ENCODE assay signal across 18 cellular contexts in the genomic region with DNA sequence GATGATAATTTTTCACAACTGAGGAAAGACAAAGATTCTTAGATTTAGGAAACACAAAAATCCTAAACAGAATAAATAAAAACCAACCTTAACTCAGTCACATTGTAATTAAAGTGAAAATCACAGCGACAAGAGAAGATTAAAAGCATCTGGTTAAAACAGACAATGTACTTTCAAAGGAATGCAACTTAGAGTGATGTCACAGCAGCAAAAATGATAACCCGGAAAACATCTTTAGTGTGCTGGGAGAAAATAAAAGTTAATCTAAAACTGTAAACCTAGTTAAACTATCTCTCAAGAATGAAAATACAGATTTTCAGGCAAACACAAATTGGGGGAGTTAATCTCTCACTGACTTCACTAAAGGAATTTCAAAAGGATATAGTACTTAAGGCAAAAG.
A peak's percentile ranks its signal among the peaks of the same experiment; 100 is the strongest.
DNase-seq lines count a peak whose midpoint lies in the region; ATAC-seq, FAIRE-seq and TF ChIP-seq lines count a peak whose summit lies in the region.
"Had no signal": no experiment of that assay in that cellular context is flagged by ENCODE, and none has a peak within 500 bp of the region (broad histone marks: within the 10 kb centered on the region; RNA-seq: fewer than 3 reads in every experiment).

No MANE protein-coding gene starts in this region.

- H3K4me1 ChIP-seq in mesenchymal stem cell (ENCODE audit: control insufficient read depth, insufficient read depth, low read depth, low read length): no peaks in the 10 kb centered on the region

- H2BK12ac ChIP-seq in mesenchymal stem cell (ENCODE audit: low read length in 2 of 2): no peak overlapping the region

- no peak overlapping the region for H3K4me2 ChIP-seq in mesenchymal stem cell (ENCODE audit: low read length, poor library complexity, severe bottlenecking)
- H3K4me2 ChIP-seq: PC-9 had no signal

- H3K27ac ChIP-seq in mesenchymal stem cell (ENCODE audit: low read length, poor library complexity, severe bottlenecking): no peak overlapping the region
- H3K27ac ChIP-seq: PC-9 had no signal

- peak overlapping the region; percentile 75 for H3K9ac ChIP-seq in mesenchymal stem cell (ENCODE audit: low read length)

- no peak for FAIRE-seq in frontal cortex (lab: Jason Lieb, UNC)
- FAIRE-seq: GM12878 had no signal

- H3K4ac ChIP-seq in mesenchymal stem cell (ENCODE audit: low read depth in 1 of 2, low read length in 2 of 2): no peak overlapping the region

- H2BK120ac ChIP-seq in mesenchymal stem cell (ENCODE audit: low read depth, low read length): no peak overlapping the region

- no peaks in the 10 kb centered on the region for H3K9me3 ChIP-seq in mesenchymal stem cell (ENCODE audit: control insufficient read depth, low read length)

- ATAC-seq in SK-N-SH treated with all-trans-retinoic acid at 6 μM for 48 hours: peak; percentile 64
- ATAC-seq in GM19397 (IDR thresholded peaks at IDR 0.05; ENCODE audit: unreplicated experiment): no peak
- ATAC-seq: GM12878 had no signal

- peak; percentile 57 for DNase-seq in EH (ENCODE audit: low read depth)
- DNase-seq in fibroblast of gingiva (ENCODE audit: low read depth): peak; percentile 3
- DNase-seq in mesenchymal stem cell: no peak
- DNase-seq in frontal cortex (ENCODE audit: low spot score in 2 of 2): no peak
- DNase-seq in nucleus accumbens (lab: John Stamatoyannopoulos, UW): no peak
- DNase-seq: CD4-positive, CD25-positive, alpha-beta regulatory T cell; NCI-H1105; NCI-H146; NCI-H2029 treated with DMSO at 0.1 percent for 48 hours; NCI-H226; NCI-H510A treated with DMSO at 0.1 percent for 48 hours; NCI-H748 treated with DMSO at 0.1 percent for 48 hours; PC-9; RPMI8226; SHP77 had no signal

- H3K14ac ChIP-seq in mesenchymal stem cell (ENCODE audit: low read length in 2 of 2): no peak overlapping the region

- H4K8ac ChIP-seq in mesenchymal stem cell (ENCODE audit: low read length): no peak overlapping the region

- no peaks in the 10 kb centered on the region for H3K36me3 ChIP-seq in mesenchymal stem cell (ENCODE audit: control insufficient read depth in 1 of 2, insufficient read depth in 2 of 2, low read depth in 1 of 2, low read length in 2 of 2)

- no peak overlapping the region for H3K23ac ChIP-seq in mesenchymal stem cell (ENCODE audit: low read length in 2 of 2)

- H3K79me1 ChIP-seq in mesenchymal stem cell (replicated peaks; ENCODE audit: low read length, poor library complexity, severe bottlenecking): no peaks in the 10 kb centered on the region

- H2AK5ac ChIP-seq in mesenchymal stem cell (ENCODE audit: low read length, severe bottlenecking): no peak overlapping the region

- H3K27me3 ChIP-seq in mesenchymal stem cell (ENCODE audit: control insufficient read depth in 1 of 2, insufficient read depth in 1 of 2, low read length in 2 of 2): no peaks in the 10 kb centered on the region

- H3K4me3 ChIP-seq in mesenchymal stem cell (ENCODE audit: insufficient read depth in 1 of 2, low read depth in 1 of 2, low read length in 2 of 2): no peak overlapping the region
- H3K4me3 ChIP-seq: GM12878, PC-9 had no signal

- H2BK15ac ChIP-seq in mesenchymal stem cell (ENCODE audit: low read depth, poor library complexity, severe bottlenecking): no peak overlapping the region

- WGBS in mesenchymal stem cell: 71% methylated on average over 1 of the region's 2 CpGs

- no peak overlapping the region for H2AFZ ChIP-seq in mesenchymal stem cell (ENCODE audit: low read depth, low read length)

- H2BK5ac ChIP-seq in mesenchymal stem cell (ENCODE audit: low read depth, low read length, poor library complexity, severe bottlenecking): no peak overlapping the region

- no peak overlapping the region for H4K91ac ChIP-seq in mesenchymal stem cell (ENCODE audit: low read length)

- H3K18ac ChIP-seq in mesenchymal stem cell (ENCODE audit: low read depth in 1 of 2, low read length in 2 of 2): no peak overlapping the region

TF ChIP-seq in SK-N-SH treated with all-trans-retinoic acid at 6 μM for 48 hours, 23 proteins besides CTCF, POLR2A, EP300 and RAD21:
- TF ChIP-seq POU6F1 (CRISPR knock-in tag; IDR thresholded peaks at IDR 0.05; ENCODE audit: borderline replicate concordance, low read depth): no peak
- TF ChIP-seq ZNF8 (CRISPR knock-in tag; IDR thresholded peaks at IDR 0.05): no peak
- TF ChIP-seq ARNTL (CRISPR knock-in tag; IDR thresholded peaks at IDR 0.05; ENCODE audit: borderline replicate concordance, low read depth): no peak
- no peak for TF ChIP-seq ISL1 (CRISPR knock-in tag; IDR thresholded peaks at IDR 0.05)
- no peak for TF ChIP-seq CREB5 (CRISPR knock-in tag; IDR thresholded peaks at IDR 0.05; ENCODE audit: low read depth)
- TF ChIP-seq, protein P1, sequence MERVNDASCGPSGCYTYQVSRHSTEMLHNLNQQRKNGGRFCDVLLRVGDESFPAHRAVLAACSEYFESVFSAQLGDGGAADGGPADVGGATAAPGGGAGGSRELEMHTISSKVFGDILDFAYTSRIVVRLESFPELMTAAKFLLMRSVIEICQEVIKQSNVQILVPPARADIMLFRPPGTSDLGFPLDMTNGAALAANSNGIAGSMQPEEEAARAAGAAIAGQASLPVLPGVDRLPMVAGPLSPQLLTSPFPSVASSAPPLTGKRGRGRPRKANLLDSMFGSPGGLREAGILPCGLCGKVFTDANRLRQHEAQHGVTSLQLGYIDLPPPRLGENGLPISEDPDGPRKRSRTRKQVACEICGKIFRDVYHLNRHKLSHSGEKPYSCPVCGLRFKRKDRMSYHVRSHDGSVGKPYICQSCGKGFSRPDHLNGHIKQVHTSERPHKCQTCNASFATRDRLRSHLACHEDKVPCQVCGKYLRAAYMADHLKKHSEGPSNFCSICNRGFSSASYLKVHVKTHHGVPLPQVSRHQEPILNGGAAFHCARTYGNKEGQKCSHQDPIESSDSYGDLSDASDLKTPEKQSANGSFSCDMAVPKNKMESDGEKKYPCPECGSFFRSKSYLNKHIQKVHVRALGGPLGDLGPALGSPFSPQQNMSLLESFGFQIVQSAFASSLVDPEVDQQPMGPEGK (CRISPR knock-in tag; IDR thresholded peaks at IDR 0.05; ENCODE audit: borderline replicate concordance): no peak
- no peak for TF ChIP-seq TSHZ2 (CRISPR knock-in tag; IDR thresholded peaks at IDR 0.05)
- no peak for TF ChIP-seq ZFP3 (CRISPR knock-in tag; IDR thresholded peaks at IDR 0.05)

Comparison
In these comparisons a context has a peak if more than half of its experiments do, and no peak if none do; other contexts are left out.
1. DNase-seq: peak in EH (single experiment) and fibroblast of gingiva (single experiment); none in mesenchymal stem cell (single experiment), frontal cortex (0 of 2) and nucleus accumbens (0 of 56).